Comparison of ENCODE assay signal across 20 cellular contexts in the genomic region with DNA sequence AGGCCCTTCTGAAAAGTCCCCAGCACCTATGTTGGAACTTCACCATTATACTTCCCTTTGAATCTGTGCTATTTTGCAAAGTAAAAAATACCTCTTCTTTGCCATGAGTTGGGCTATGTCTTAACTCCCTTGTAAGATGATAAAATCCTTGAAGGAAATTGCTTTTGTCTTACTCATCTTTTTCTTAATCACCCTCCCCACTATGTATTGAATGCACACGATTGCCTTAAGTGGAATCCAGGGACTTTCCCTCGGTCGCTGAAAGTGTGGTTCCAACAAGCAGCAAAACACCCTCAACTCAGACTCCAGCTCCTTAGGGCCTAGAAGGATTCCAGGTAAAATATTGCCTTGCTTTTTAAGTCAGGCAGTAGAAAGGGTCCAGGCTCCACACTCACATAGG.
A peak's percentile ranks its signal among the peaks of the same experiment; 100 is the strongest.
DNase-seq lines count a peak whose midpoint lies in the region; ATAC-seq and TF ChIP-seq lines count a peak whose summit lies in the region.
"Had no signal": no experiment of that assay in that cellular context is flagged by ENCODE, and none has a peak within 500 bp of the region (broad histone marks: within the 10 kb centered on the region; RNA-seq: fewer than 3 reads in every experiment).

No MANE protein-coding gene starts in this region.

- no peak overlapping the region for H2BK120ac ChIP-seq in trophoblast cell (ENCODE audit: insufficient read depth, low read length, poor library complexity)

- H3K9ac ChIP-seq in trophoblast cell (ENCODE audit: low read length): no peak overlapping the region

- no peaks in the 10 kb centered on the region for H3K36me3 ChIP-seq in trophoblast cell (ENCODE audit: control insufficient read depth in 1 of 2, insufficient read depth in 2 of 2, low read length in 2 of 2)
- H3K36me3 ChIP-seq in uterus: no peaks in the 10 kb centered on the region
- H3K36me3 ChIP-seq: cardiac muscle cell, lower lobe of right lung, upper lobe of right lung had no signal

- H3K4ac ChIP-seq in trophoblast cell (ENCODE audit: low read depth, low read length): no peak overlapping the region

- no peak overlapping the region for H3K18ac ChIP-seq in trophoblast cell (ENCODE audit: low read length)

- no peak overlapping the region for H3K14ac ChIP-seq in trophoblast cell (ENCODE audit: low read length)

- no CpG with 5 or more reads among the region's 3 CpGs for WGBS in trophoblast cell (ENCODE audit: extremely low coverage, insufficient coverage, insufficient read length)

- DNase-seq in ELR (ENCODE audit: low read depth) (peak; percentile 94), RWPE1 (ENCODE audit: low spot score) (peak; percentile 88), trophoblast cell (peak; percentile 57 to 87), DMS153 (lab: John Stamatoyannopoulos, UW) (no peak), uterus (no peak)
- DNase-seq: activated CD8-positive, alpha-beta T cell treated with anti-CD3 and anti-CD28 coated beads, Interleukin-2, amount 10 ng/mL, durations not matched to agents 7 days and 5 days; activated effector memory CD4-positive, alpha-beta T cell treated with Interleukin-2 at 50 U/mL for 16 hours; CD8-positive, alpha-beta T cell; GF-D8; lower lobe of right lung; natural killer cell; NCI-H1930; SIG-M5; stimulated activated CD4-positive, alpha-beta T cell treated with anti-CD3 and anti-CD28 coated beads, Interleukin-4, amount 100 ng/mL, for 4 hours; upper lobe of right lung had no signal

- H2AK5ac ChIP-seq in trophoblast cell (ENCODE audit: low read length): no peak overlapping the region

- no peak overlapping the region for H4K12ac ChIP-seq in trophoblast cell (ENCODE audit: low read depth, low read length)

- no peak overlapping the region for H2BK12ac ChIP-seq in trophoblast cell (ENCODE audit: low read length)

- ATAC-seq in esophagus mucosa (peak; percentile 26), GM19463 (IDR thresholded peaks at IDR 0.05; ENCODE audit: unreplicated experiment) (no peak)
- ATAC-seq: activated CD8-positive, alpha-beta T cell treated with anti-CD3 and anti-CD28 coated beads, Interleukin-2, amount 10 ng/mL, durations not matched to agents 7 days and 5 days; CD8-positive, alpha-beta T cell; lower lobe of right lung; stimulated activated memory B cell treated with anti-CD40 and anti-IgM and Interleukin-4, amounts not matched to agents 10 μg/mL and 1 μg/mL and 100 μg/mL, for 72 hours; upper lobe of right lung had no signal

- H3K79me1 ChIP-seq in trophoblast cell (ENCODE audit: low read length): no peaks in the 10 kb centered on the region

- H3K79me2 ChIP-seq in trophoblast cell (ENCODE audit: control insufficient read depth, insufficient read depth, low read length, poor library complexity): no peaks in the 10 kb centered on the region

- H3K9me3 ChIP-seq in trophoblast cell (ENCODE audit: insufficient read depth, low read depth, low read length): no peaks in the 10 kb centered on the region
- H3K9me3 ChIP-seq in uterus: no peaks in the 10 kb centered on the region
- H3K9me3 ChIP-seq: lower lobe of right lung, upper lobe of right lung had no signal

- no peak overlapping the region for H2AFZ ChIP-seq in trophoblast cell (ENCODE audit: insufficient read depth, low read length, poor library complexity)

- no peak overlapping the region for H3K4me2 ChIP-seq in trophoblast cell (ENCODE audit: low read length)
- H3K4me2 ChIP-seq: GM23338 had no signal

- no peak for TF ChIP-seq POLR2A in uterus (IDR thresholded peaks at IDR 0.05)

- H3K4me3 ChIP-seq in trophoblast cell (ENCODE audit: low read depth, low read length) (no peak overlapping the region), uterus (no peak overlapping the region)
- H3K4me3 ChIP-seq: cardiac muscle cell, GM23338, lower lobe of right lung, upper lobe of right lung had no signal

- no peak overlapping the region for H4K91ac ChIP-seq in trophoblast cell (ENCODE audit: low read depth, low read length)

- POLR2A ChIA-PET in RWPE1 (lab: Yijun Ruan, JAX; ENCODE audit: low non-redundant PET): no interaction called here

- H3K27ac ChIP-seq in RWPE1 (peak overlapping the region; percentile 68; the same call in 1 of the 2 replicates), trophoblast cell (ENCODE audit: low read depth, low read length) (no peak overlapping the region), uterus (no peak overlapping the region)
- H3K27ac ChIP-seq: cardiac muscle cell, lower lobe of right lung, upper lobe of right lung had no signal

- H4K8ac ChIP-seq in trophoblast cell (ENCODE audit: low read depth, low read length): no peak overlapping the region

- TF ChIP-seq CTCF in RWPE1 (conservative IDR thresholded peaks at IDR 0.05; ENCODE audit: low read depth): no peak
- no peak for TF ChIP-seq CTCF in uterus (IDR thresholded peaks at IDR 0.05)

- CTCF ChIA-PET in RWPE1 (lab: Yijun Ruan, JAX): interaction anchor here (0.6 to 0.7 kb wide), 2 partner anchors 105 to 811 kb away, joined by 3 read pairs; no protein-coding TSS in a partner anchor

- H2BK5ac ChIP-seq in trophoblast cell (ENCODE audit: low read depth, low read length, poor library complexity): no peak overlapping the region

- H3K23ac ChIP-seq in trophoblast cell (ENCODE audit: low read length): no peak overlapping the region

- H3K4me1 ChIP-seq in trophoblast cell (ENCODE audit: control insufficient read depth in 1 of 2, insufficient read depth in 2 of 2, low read length in 2 of 2) (peaks cover 0 to 2% of the 10 kb centered on the region in 2 experiments), uterus (no peaks in the 10 kb centered on the region)
- H3K4me1 ChIP-seq: lower lobe of right lung, upper lobe of right lung had no signal

- H3K27me3 ChIP-seq in trophoblast cell (ENCODE audit: insufficient read depth, low read length): no peaks in the 10 kb centered on the region
- H3K27me3 ChIP-seq in uterus: no peaks in the 10 kb centered on the region
- H3K27me3 ChIP-seq: cardiac muscle cell, upper lobe of right lung had no signal

- intact Hi-C loops in uterus (cut with DNase I; ENCODE audit: low total_unique reads): no loop called here

Comparison
In these comparisons a context has a peak if more than half of its experiments do, and no peak if none do; other contexts are left out.
1. DNase-seq: peak in ELR (single experiment), RWPE1 (single experiment) and trophoblast cell (2 of 2); none in DMS153 (single experiment) and uterus (0 of 2).